8 cellular contexts compared by ENCODE assay signal in the genomic region with DNA sequence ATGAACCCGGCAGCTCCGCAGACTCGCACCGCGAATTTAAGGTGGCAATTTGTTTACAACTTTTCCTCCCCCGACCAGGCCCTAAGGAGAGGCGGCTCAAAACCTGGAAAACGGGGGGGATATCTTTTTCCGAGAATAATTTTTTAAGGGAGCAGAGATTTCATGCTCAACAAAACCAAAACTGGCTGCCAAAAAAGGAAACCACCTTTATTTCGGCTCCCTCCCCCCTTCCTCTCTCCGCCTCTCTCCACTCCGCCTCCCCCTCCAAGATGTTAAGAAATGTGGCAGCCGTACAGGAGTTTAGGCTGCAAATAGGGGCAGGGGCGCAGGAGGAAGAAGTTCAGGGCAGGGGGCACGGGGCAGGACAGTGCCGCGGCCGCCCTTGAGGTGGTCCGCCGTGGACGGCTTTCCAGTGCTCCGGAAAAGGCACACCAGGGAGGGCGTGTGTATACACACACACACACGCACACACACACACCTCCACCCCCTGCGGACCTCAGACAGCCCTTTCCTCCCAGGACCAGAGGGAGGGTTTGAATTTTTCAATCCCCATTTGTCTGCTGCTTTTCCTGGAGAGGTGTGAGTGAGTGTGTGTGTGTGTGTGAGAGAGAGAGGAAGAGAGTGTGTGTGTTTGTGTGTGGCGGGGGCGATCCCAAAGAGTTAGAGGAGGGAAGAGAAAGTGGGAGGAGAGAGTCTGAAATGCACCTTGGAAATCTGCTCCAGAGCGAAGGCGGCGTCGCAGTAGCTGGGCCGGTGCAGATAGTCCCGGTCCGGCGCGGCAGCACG. TPM values are rescaled to one million over a fixed set of nuclear protein-coding genes. Genes with fewer than 3 reads are reported as not detected.
DNase-seq lines count a peak whose midpoint lies in the region; ATAC-seq and TF ChIP-seq lines count a peak whose summit lies in the region.

No MANE protein-coding gene starts in this region.

- intact Hi-C loops in gastrocnemius medialis (cut with DNase I; ENCODE audit: low total_unique reads): loop anchor here (5.0 to 10.0 kb wide), 3 partner anchors 80 to 503 kb away; no protein-coding TSS in a partner anchor

- TF ChIP-seq CTCF in astrocyte of the spinal cord (IDR thresholded peaks at IDR 0.05; ENCODE audit: low read depth, low read length) (no peak), gastrocnemius medialis (IDR thresholded peaks at IDR 0.05 in 4 of 5, conservative IDR thresholded peaks at IDR 0.05 in 1 of 5) (peak in 1 of 5 experiments; percentile 15)

- peak in 1 of 2 donors; percentile 25 for ATAC-seq in gastrocnemius medialis
- ATAC-seq in activated CD4-positive, CD25-positive, alpha-beta regulatory T cell treated with anti-CD3 and anti-CD28 coated beads, Interleukin-2, amount 50 U/mL, for 24 hours: no peak

- TF ChIP-seq POLR2A in gastrocnemius medialis (IDR thresholded peaks at IDR 0.05): peak in 1 of 2 donors; percentile 29

- peak; percentile 3 for DNase-seq in CD1c-positive myeloid dendritic cell (ENCODE audit: extremely low spot score)
- peak in 47 of 76 experiments; percentile 13 to 72 (median 38) for DNase-seq in HUDEP-2 (lab: John Stamatoyannopoulos, UW; ENCODE audit: unreplicated experiment in 76 of 76)
- DNase-seq in SJCRH30: peak; percentile 64 to 68
- peak; percentile 79 for DNase-seq in astrocyte of the spinal cord (ENCODE audit: low read depth, low spot score)
- no peak for DNase-seq in iPS DF 6.9 (ENCODE audit: low read depth, low spot score)
- DNase-seq in gastrocnemius medialis: peak; percentile 42 to 50
- no peak for DNase-seq in iPS-NIHi11 (ENCODE audit: low spot score)

- H3K9me3 ChIP-seq in SJCRH30 (replicated peaks): no peaks in the 10 kb centered on the region
- H3K9me3 ChIP-seq in iPS DF 6.9 (ENCODE audit: control insufficient read depth, insufficient read depth, low read length): no peaks in the 10 kb centered on the region
- H3K9me3 ChIP-seq in gastrocnemius medialis: no peaks in the 10 kb centered on the region

- peaks cover 9% of the 10 kb centered on the region for H3K36me3 ChIP-seq in SJCRH30
- H3K36me3 ChIP-seq in iPS DF 6.9 (ENCODE audit: control insufficient read depth, insufficient read depth, low read length): no peaks in the 10 kb centered on the region
- no peaks in the 10 kb centered on the region for H3K36me3 ChIP-seq in gastrocnemius medialis

- H3K4me3 ChIP-seq in SJCRH30 (peak overlapping the region; percentile 86), astrocyte of the spinal cord (ENCODE audit: low read depth, low read length) (peak overlapping the region; percentile 77), iPS DF 6.9 (ENCODE audit: low read length) (peak overlapping the region; percentile 40; the same call in 1 of the 2 replicates), gastrocnemius medialis (peak overlapping the region; percentile 76 to 98 (median 87))

- in situ Hi-C loops in astrocyte of the spinal cord (cut with HindIII; ENCODE audit: low sequenced_read_pairs) (no loop called here), gastrocnemius medialis (cut with MboI; ENCODE audit: low sequenced_read_pairs in 4 of 4) (loop anchor here (10.0 to 25.0 kb wide), 4 partner anchors 195 to 380 kb away; a partner anchor contains a TSS)

- no CpG with 5 or more reads among the region's 37 CpGs for WGBS in iPS DF 6.9 (ENCODE audit: insufficient coverage, insufficient read length)

- H3K27ac ChIP-seq in SJCRH30 (peak overlapping the region; percentile 96), iPS DF 6.9 (ENCODE audit: low read length) (no peak overlapping the region), gastrocnemius medialis (peak overlapping the region; percentile 84 to 96 (median 91))

- H3K27me3 ChIP-seq in SJCRH30 (no peaks in the 10 kb centered on the region), iPS DF 6.9 (ENCODE audit: control insufficient read depth, insufficient read depth, low read length) (no peaks in the 10 kb centered on the region), gastrocnemius medialis (no peaks in the 10 kb centered on the region)

- H3K4me1 ChIP-seq in SJCRH30 (peaks cover 3% of the 10 kb centered on the region; the same call in 1 of the 2 replicates), iPS DF 6.9 (ENCODE audit: control insufficient read depth, insufficient read depth, low read length) (no peaks in the 10 kb centered on the region; the same call in 1 of the 2 replicates), gastrocnemius medialis (peaks cover 18 to 26% of the 10 kb centered on the region in 2 donors)

RNA-seq across cellular contexts. Expression of a gene that starts 9.1 kb away (rescaled TPM):
- 35.2 and 39.2 TPM in 2 replicates for total RNA-seq in SJCRH30 (2014; rRNA removed; shearing (Covaris generic))
- total RNA-seq in gastrocnemius medialis: 1 to 10 TPM; 4.2 to 6.9 (median 5.2) TPM

Comparison
In these comparisons a context has a peak if more than half of its experiments do, and no peak if none do; other contexts are left out.
1. DNase-seq: peak in CD1c-positive myeloid dendritic cell (single experiment), HUDEP-2 (47 of 76), SJCRH30 (2 of 2), astrocyte of the spinal cord (single experiment) and gastrocnemius medialis (2 of 2); none in iPS DF 6.9 (single experiment) and iPS-NIHi11 (single experiment).
2. Peak in every context shown above with its lines, with median percentiles within 50 percentile points of each other: H3K4me3 ChIP-seq.